Comparison of ENCODE assay signal across 6 cellular contexts in the genomic region with DNA sequence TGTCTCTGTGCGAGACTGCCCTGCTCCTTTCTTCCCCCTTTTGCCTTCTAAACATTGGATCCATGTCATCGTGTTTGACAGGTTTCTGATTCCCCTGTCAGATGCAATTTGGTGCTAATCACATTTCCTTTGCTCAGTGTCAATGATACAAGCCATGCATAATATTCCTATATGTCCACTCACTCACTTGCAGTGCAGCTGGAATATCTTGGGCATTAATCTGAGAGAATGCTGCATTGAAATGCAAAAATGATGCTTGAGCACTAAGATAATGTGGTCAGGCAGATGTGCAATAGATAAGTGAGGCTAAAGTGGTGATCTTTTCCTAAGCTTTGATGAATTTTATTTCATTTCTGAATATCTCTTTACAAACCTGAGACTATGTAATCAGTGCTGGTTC.
"Had no signal": no experiment of that assay in that cellular context is flagged by ENCODE, and none has a peak within 500 bp of the region (broad histone marks: within the 10 kb centered on the region; RNA-seq: fewer than 3 reads in every experiment).

No MANE protein-coding gene starts in this region.

- H3K27ac Mint-ChIP-seq: IgD-negative memory B cell had no signal

- H3K9me3 Mint-ChIP-seq: IgD-negative memory B cell had no signal

- H3K4me1 Mint-ChIP-seq: IgD-negative memory B cell had no signal

- H3K27me3 Mint-ChIP-seq: IgD-negative memory B cell had no signal

- H3K36me3 Mint-ChIP-seq: IgD-negative memory B cell had no signal

- H3K27ac ChIP-seq: HL-60 had no signal

- DNase-seq: IMR-90, KBM-7 had no signal

- ATAC-seq: HepG2, K562 had no signal

- H3K4me3 Mint-ChIP-seq: IgD-negative memory B cell had no signal

- H3K4me3 ChIP-seq: K562 had no signal
